Comparison of ENCODE assay signal across 8 cellular contexts in genomic region chr12:124884587-124885438, GRCh38. TPM values are rescaled to one million over a fixed set of nuclear protein-coding genes. Genes with fewer than 3 reads are reported as not detected.
A peak's percentile ranks its signal among the peaks of the same experiment; 100 is the strongest.
DNase-seq lines count a peak whose midpoint lies in the region; ATAC-seq and TF ChIP-seq lines count a peak whose summit lies in the region.

No MANE protein-coding gene starts in this region.

- no peaks in the 10 kb centered on the region for H3K9me3 ChIP-seq in adrenal gland (replicated peaks in 1 of 3)

- no peaks in the 10 kb centered on the region for H3K27me3 ChIP-seq in adrenal gland

- H3K36me3 ChIP-seq in adrenal gland (replicated peaks in 1 of 2) = no peaks in the 10 kb centered on the region

- 76 to 83% (median 82%) methylated on average over 11 to 15 of the region's 15 CpGs for WGBS in adrenal gland, 4 donors

- no peaks in the 10 kb centered on the region for H3K36me3 Mint-ChIP-seq in activated T-helper 2 cell treated with anti-CD3 and anti-CD28 coated beads, Interferon-gamma antibody, Interleukin-2, Interleukin-4, amounts not matched to agents 10 μg/mL and 5 μg/mL and 100 μg/mL, durations not matched to agents 14 hours and 24 hours and 36 hours (ENCODE audit: low read depth)
- no peaks in the 10 kb centered on the region for H3K36me3 Mint-ChIP-seq in osteocyte (ENCODE audit: unreplicated experiment)

- TF ChIP-seq POLR2A in adrenal gland (IDR thresholded peaks at IDR 0.05) = no peak

- intact Hi-C loops in activated T-helper 2 cell treated with anti-CD3 and anti-CD28 coated beads, Interferon-gamma antibody, Interleukin-2, Interleukin-4, amounts not matched to agents 10 μg/mL and 5 μg/mL and 100 μg/mL, durations not matched to agents 14 hours and 24 hours and 36 hours (cut with micrococcal nuclease) = no loop called here
- intact Hi-C loops in adrenal gland (cut with DNase I) = no loop called here

- DNase-seq in HuH-7 (ENCODE audit: low spot score) (peak; percentile 54), iPS-NIHi7 (ENCODE audit: extremely low spot score) (peak; percentile 43), GM10266 (ENCODE audit: extremely low spot score) (no peak), adrenal gland (no peak), osteocyte (ENCODE audit: extremely low spot score, unreplicated experiment) (no peak)
- no peak for DNase-seq in activated T-helper 2 cell treated with anti-CD3 and anti-CD28 coated beads, Interferon-gamma antibody, Interleukin-2, Interleukin-4, amounts not matched to agents 10 μg/mL and 5 μg/mL and 100 μg/mL, durations not matched to agents 14 hours and 24 hours and 36 hours (ENCODE audit: low spot score)

- H3K27me3 Mint-ChIP-seq in activated T-helper 2 cell treated with anti-CD3 and anti-CD28 coated beads, Interferon-gamma antibody, Interleukin-2, Interleukin-4, amounts not matched to agents 10 μg/mL and 5 μg/mL and 100 μg/mL, durations not matched to agents 14 hours and 24 hours and 36 hours (ENCODE audit: low read depth) = peaks cover 2% of the 10 kb centered on the region
- H3K27me3 Mint-ChIP-seq in osteocyte (ENCODE audit: unreplicated experiment) = no peaks in the 10 kb centered on the region

- H3K4me1 ChIP-seq in adrenal gland (replicated peaks in 1 of 2) = peaks cover 0 to 15% of the 10 kb centered on the region in 2 donors

- peaks cover 3% of the 10 kb centered on the region for H3K4me1 Mint-ChIP-seq in activated T-helper 2 cell treated with anti-CD3 and anti-CD28 coated beads, Interferon-gamma antibody, Interleukin-2, Interleukin-4, amounts not matched to agents 10 μg/mL and 5 μg/mL and 100 μg/mL, durations not matched to agents 14 hours and 24 hours and 36 hours (ENCODE audit: low read depth)
- H3K4me1 Mint-ChIP-seq in osteocyte (ENCODE audit: unreplicated experiment) = no peaks in the 10 kb centered on the region

- H3K27ac Mint-ChIP-seq in activated T-helper 2 cell treated with anti-CD3 and anti-CD28 coated beads, Interferon-gamma antibody, Interleukin-2, Interleukin-4, amounts not matched to agents 10 μg/mL and 5 μg/mL and 100 μg/mL, durations not matched to agents 14 hours and 24 hours and 36 hours = no peak overlapping the region
- H3K27ac Mint-ChIP-seq in osteocyte (ENCODE audit: unreplicated experiment) = no peak overlapping the region

- H3K4me3 Mint-ChIP-seq in activated T-helper 2 cell treated with anti-CD3 and anti-CD28 coated beads, Interferon-gamma antibody, Interleukin-2, Interleukin-4, amounts not matched to agents 10 μg/mL and 5 μg/mL and 100 μg/mL, durations not matched to agents 14 hours and 24 hours and 36 hours (ENCODE audit: low read depth) = no peak overlapping the region
- no peak overlapping the region for H3K4me3 Mint-ChIP-seq in osteocyte (ENCODE audit: unreplicated experiment)

- H3K9me3 Mint-ChIP-seq in activated T-helper 2 cell treated with anti-CD3 and anti-CD28 coated beads, Interferon-gamma antibody, Interleukin-2, Interleukin-4, amounts not matched to agents 10 μg/mL and 5 μg/mL and 100 μg/mL, durations not matched to agents 14 hours and 24 hours and 36 hours = no peaks in the 10 kb centered on the region
- no peaks in the 10 kb centered on the region for H3K9me3 Mint-ChIP-seq in osteocyte (ENCODE audit: unreplicated experiment)

- no peak for TF ChIP-seq CTCF in GM10266 (IDR thresholded peaks at IDR 0.05; ENCODE audit: control insufficient read depth, insufficient read depth, low read depth, missing control alignments)
- TF ChIP-seq CTCF in adrenal gland (IDR thresholded peaks at IDR 0.05) = no peak
- no peak for TF ChIP-seq CTCF in osteocyte (IDR thresholded peaks at IDR 0.05)

- ATAC-seq in GM18502 (IDR thresholded peaks at IDR 0.05; ENCODE audit: poor library complexity, unreplicated experiment) (peak; percentile 89), GM21576 (IDR thresholded peaks at IDR 0.05; ENCODE audit: unreplicated experiment) (peak; percentile 78)

- no peak overlapping the region for H3K27ac ChIP-seq in adrenal gland

- no peak overlapping the region for H3K4me3 ChIP-seq in adrenal gland

RNA-seq across cellular contexts. Expression of gene SCARB1, which starts 21.1 kb away (rescaled TPM):
- 25.8 and 27.1 TPM in 2 replicates for total RNA-seq in activated T-helper 2 cell treated with anti-CD3 and anti-CD28 coated beads, Interferon-gamma antibody, Interleukin-2, Interleukin-4, amounts not matched to agents 10 μg/mL and 5 μg/mL and 100 μg/mL, durations not matched to agents 14 hours and 24 hours and 36 hours
- 1,000 to 10,000 TPM in 5 of 8 donors, 100 to 1,000 TPM in 3; 646 to 8,580 (median 1,325) TPM for total RNA-seq in adrenal gland
- 1,000 to 10,000 TPM in 2 of 3 donors, 100 to 1,000 TPM in 1; 213 to 5,784 (median 1,664) TPM for polyA plus RNA-seq in adrenal gland
- 27.1 and 28.2 TPM in 2 replicates for total RNA-seq in osteocyte

RNA-seq across cellular contexts. Expression of gene UBC, which starts 29.6 kb away (rescaled TPM):
- 831 and 874 TPM in 2 replicates for total RNA-seq in activated T-helper 2 cell treated with anti-CD3 and anti-CD28 coated beads, Interferon-gamma antibody, Interleukin-2, Interleukin-4, amounts not matched to agents 10 μg/mL and 5 μg/mL and 100 μg/mL, durations not matched to agents 14 hours and 24 hours and 36 hours
- total RNA-seq in adrenal gland = 1,000 to 10,000 TPM in 4 of 8 donors, 100 to 1,000 TPM in 4; 896 to 1,700 (median 1,052) TPM
- polyA plus RNA-seq in adrenal gland = 1,000 to 10,000 TPM in 2 of 3 donors, 100 to 1,000 TPM in 1; 797 to 1,499 (median 1,129) TPM
- total RNA-seq in osteocyte = 1,249 and 1,279 TPM in 2 replicates

Comparison
In these comparisons a context has a peak if more than half of its experiments do, and no peak if none do; other contexts are left out.
1. DNase-seq: peak in HuH-7 (single experiment) and iPS-NIHi7 (single experiment); none in GM10266 (single experiment), activated T-helper 2 cell treated with anti-CD3 and anti-CD28 coated beads, Interferon-gamma antibody, Interleukin-2, Interleukin-4, amounts not matched to agents 10 μg/mL and 5 μg/mL and 100 μg/mL, durations not matched to agents 14 hours and 24 hours and 36 hours (single experiment), adrenal gland (0 of 7) and osteocyte (single experiment).
2. RNA of gene SCARB1, which starts 21.1 kb away (total RNA-seq): 646 to 8,580 TPM in adrenal gland; 27.1 to 28.2 TPM in osteocyte and 25.8 to 27.1 TPM in activated T-helper 2 cell treated with anti-CD3 and anti-CD28 coated beads, Interferon-gamma antibody, Interleukin-2, Interleukin-4, amounts not matched to agents 10 μg/mL and 5 μg/mL and 100 μg/mL, durations not matched to agents 14 hours and 24 hours and 36 hours; every median in the first group is over 10 times any median in the second.